ENCODE assay signal across 15 cellular contexts in genomic region chr12:124964836-124965462, GRCh38. TPM values are rescaled to one million over a fixed set of nuclear protein-coding genes. Genes with fewer than 3 reads are reported as not detected.
DNase-seq lines count a peak whose midpoint lies in the region; ATAC-seq and TF ChIP-seq lines count a peak whose summit lies in the region.
"Had no signal": no experiment of that assay in that cellular context is flagged by ENCODE, and none has a peak within 500 bp of the region (broad histone marks: within the 10 kb centered on the region; RNA-seq: fewer than 3 reads in every experiment).

No MANE protein-coding gene starts in this region.

- peaks cover 39% of the 10 kb centered on the region for H3K36me3 ChIP-seq in MG63

- POLR2A ChIA-PET in RWPE1 (lab: Yijun Ruan, JAX; ENCODE audit: low non-redundant PET) = no interaction called here

- H3K27ac ChIP-seq in RWPE1 = peak overlapping the region; percentile 10; the same call in 1 of the 2 replicates
- H3K27ac ChIP-seq: SJCRH30 had no signal

- H3K9me3 ChIP-seq in MG63 = no peaks in the 10 kb centered on the region
- H3K9me3 ChIP-seq: SJCRH30 had no signal

- CTCF ChIA-PET in RWPE1 (lab: Yijun Ruan, JAX) = interaction anchor here (1.1 kb wide), 1 partner anchor 24 kb away, joined by 3 read pairs; no protein-coding TSS in a partner anchor

- no peak overlapping the region for H3K4me3 ChIP-seq in MG63
- H3K4me3 ChIP-seq: SJCRH30 had no signal

- DNase-seq in left ventricle myocardium superior (no peak), cardiac septum (ENCODE audit: low spot score) (no peak), RWPE1 (ENCODE audit: low spot score) (no peak), midbrain (lab: John Stamatoyannopoulos, UW) (peak; percentile 8), MG63 (no peak)
- DNase-seq: H7, Kasumi-1, NCI-H1105, NCI-H1694 treated with DMSO at 0.1 percent for 48 hours, NCI-H748 treated with DMSO at 0.1 percent for 48 hours, OCI-M1, RPMI8226, SJCRH30 had no signal

- ATAC-seq in left ventricle myocardium superior = peak; percentile 13
- no peak for ATAC-seq in HG02678 (IDR thresholded peaks at IDR 0.05; ENCODE audit: unreplicated experiment)
- ATAC-seq in GM18907 (IDR thresholded peaks at IDR 0.05; ENCODE audit: unreplicated experiment) = no peak

- H3K27me3 ChIP-seq in MG63 = no peaks in the 10 kb centered on the region
- H3K27me3 ChIP-seq: SJCRH30 had no signal

- intact Hi-C loops in left ventricle myocardium superior (cut with micrococcal nuclease) = no loop called here
- intact Hi-C loops in cardiac septum (cut with DNase I) = no loop called here

- TF ChIP-seq CTCF in RWPE1 (conservative IDR thresholded peaks at IDR 0.05; ENCODE audit: low read depth) = no peak

RNA-seq across cellular contexts. Expression of gene DHX37, which starts 24.0 kb away (rescaled TPM):
- 5.0 TPM for total RNA-seq in left ventricle myocardium superior
- total RNA-seq in cardiac septum = 7.1 TPM
- total RNA-seq in MG63 (2014; rRNA removed; shearing (Covaris generic); ENCODE audit: low replicate concordance) = 29.3 and 41.6 TPM in 2 replicates

RNA-seq across cellular contexts. Expression of gene BRI3BP, which starts 28.5 kb away (rescaled TPM):
- 4.2 TPM for total RNA-seq in left ventricle myocardium superior
- total RNA-seq in cardiac septum = 3.4 TPM
- 13.8 and 14.9 TPM in 2 replicates for total RNA-seq in MG63 (2014; rRNA removed; shearing (Covaris generic); ENCODE audit: low replicate concordance)

RNA-seq across cellular contexts. Expression of gene UBC, which starts 50.5 kb away (rescaled TPM):
- 1,197 TPM for total RNA-seq in left ventricle myocardium superior
- 1,009 TPM for total RNA-seq in cardiac septum
- total RNA-seq in MG63 (2014; rRNA removed; shearing (Covaris generic); ENCODE audit: low replicate concordance) = 1,042 and 1,166 TPM in 2 replicates
